8 cellular contexts compared by ENCODE assay signal in genomic region chr2:197378999-197379927, GRCh38. TPM values are rescaled to one million over a fixed set of nuclear protein-coding genes. Genes with fewer than 3 reads are reported as not detected.
DNase-seq lines count a peak whose midpoint lies in the region; ATAC-seq and TF ChIP-seq lines count a peak whose summit lies in the region.
"Not testable (repeated sequence)": the region's sequence is repeated elsewhere in the genome, so short reads cannot be mapped to it uniquely, and the experiment has no call there.

No MANE protein-coding gene starts in this region.

- DNase-seq in EH (ENCODE audit: low read depth) (peak; percentile 80), cardiac fibroblast (ENCODE audit: low read depth in 2 of 2) (peak; percentile 59 to 65), fibroblast of the aortic adventitia (ENCODE audit: low read depth) (peak; percentile 84), osteoblast (ENCODE audit: insufficient read length, low spot score, missing footprints) (peak; percentile 85)
- not testable (repeated sequence) for DNase-seq in activated T-helper 1 cell treated with anti-CD3 and anti-CD28 coated beads, Interleukin-12 subunit alpha, Interleukin-12 subunit beta, Interleukin-2, Interleukin-4 antibody, amounts not matched to agents 30 ng/mL and 10 ng/mL and 1 ng/mL, durations not matched to agents 14 hours and 24 hours and 36 hours (ENCODE audit: low spot score); mesenchymal stem cell; upper lobe of right lung

- not testable (repeated sequence) for H2BK5ac ChIP-seq in mesenchymal stem cell (ENCODE audit: low read depth, low read length, poor library complexity, severe bottlenecking)

- not testable (repeated sequence) for H3K18ac ChIP-seq in mesenchymal stem cell (ENCODE audit: low read depth in 1 of 2, low read length in 2 of 2)

- H2AK5ac ChIP-seq in mesenchymal stem cell (ENCODE audit: low read length, severe bottlenecking), result peak overlapping the region; percentile 17

- H3K9me3 Mint-ChIP-seq in activated T-helper 1 cell treated with anti-CD3 and anti-CD28 coated beads, Interleukin-12 subunit alpha, Interleukin-12 subunit beta, Interleukin-2, Interleukin-4 antibody, amounts not matched to agents 30 ng/mL and 10 ng/mL and 1 ng/mL, durations not matched to agents 14 hours and 24 hours and 36 hours, result not testable (repeated sequence)

- H3K9me2 ChIP-seq in OCI-LY1 (ENCODE audit: low read depth, low read length), result not testable (repeated sequence)

- H3K9ac ChIP-seq in OCI-LY1 (ENCODE audit: low read length), result not testable (repeated sequence)
- peak overlapping the region; percentile 1 for H3K9ac ChIP-seq in mesenchymal stem cell (ENCODE audit: low read length)

- H4K91ac ChIP-seq in mesenchymal stem cell (ENCODE audit: low read length), result peak overlapping the region; percentile 8

- H3K79me1 ChIP-seq in mesenchymal stem cell (replicated peaks; ENCODE audit: low read length, poor library complexity, severe bottlenecking), result not testable (repeated sequence)

- peaks cover 24% of the 10 kb centered on the region for H3K4me1 Mint-ChIP-seq in activated T-helper 1 cell treated with anti-CD3 and anti-CD28 coated beads, Interleukin-12 subunit alpha, Interleukin-12 subunit beta, Interleukin-2, Interleukin-4 antibody, amounts not matched to agents 30 ng/mL and 10 ng/mL and 1 ng/mL, durations not matched to agents 14 hours and 24 hours and 36 hours (ENCODE audit: low read depth)

- H2AFZ ChIP-seq in OCI-LY1 (ENCODE audit: low read length); mesenchymal stem cell (ENCODE audit: low read depth, low read length): not testable (repeated sequence)
- peak overlapping the region; percentile 91 for H2AFZ ChIP-seq in osteoblast (ENCODE audit: low read length)

- H3K36me3 ChIP-seq in OCI-LY1 (ENCODE audit: insufficient read depth, low read length); mesenchymal stem cell (ENCODE audit: control insufficient read depth in 1 of 2, insufficient read depth in 2 of 2, low read depth in 1 of 2, low read length in 2 of 2); osteoblast (ENCODE audit: insufficient read depth, low read length); upper lobe of right lung: not testable (repeated sequence)

- not testable (repeated sequence) for H2BK12ac ChIP-seq in mesenchymal stem cell (ENCODE audit: low read length in 2 of 2)

- H3F3A ChIP-seq in OCI-LY1 (ENCODE audit: insufficient read depth, low read length), result not testable (repeated sequence)

- H3K4me3 Mint-ChIP-seq in activated T-helper 1 cell treated with anti-CD3 and anti-CD28 coated beads, Interleukin-12 subunit alpha, Interleukin-12 subunit beta, Interleukin-2, Interleukin-4 antibody, amounts not matched to agents 30 ng/mL and 10 ng/mL and 1 ng/mL, durations not matched to agents 14 hours and 24 hours and 36 hours, result not testable (repeated sequence)

- TF ChIP-seq CTCF in OCI-LY1 (IDR thresholded peaks at IDR 0.05; ENCODE audit: low read length); cardiac fibroblast (IDR thresholded peaks at IDR 0.05; ENCODE audit: low read depth, low read length); osteoblast (IDR thresholded peaks at IDR 0.05; ENCODE audit: extremely low read depth, low read depth, low read length); upper lobe of right lung (IDR thresholded peaks at IDR 0.05): not testable (repeated sequence)
- peak; percentile 18 for TF ChIP-seq CTCF in fibroblast of the aortic adventitia (IDR thresholded peaks at IDR 0.05; ENCODE audit: insufficient read depth, low read length)

- H2BK15ac ChIP-seq in mesenchymal stem cell (ENCODE audit: low read depth, poor library complexity, severe bottlenecking), result not testable (repeated sequence)

- peak; percentile 14 for ATAC-seq in upper lobe of right lung

- peaks cover 15% of the 10 kb centered on the region for H3K4me1 ChIP-seq in OCI-LY1 (ENCODE audit: insufficient read depth, low read length, severe bottlenecking)
- not testable (repeated sequence) for H3K4me1 ChIP-seq in mesenchymal stem cell (ENCODE audit: control insufficient read depth, insufficient read depth, low read depth, low read length); upper lobe of right lung
- peaks cover 15% of the 10 kb centered on the region for H3K4me1 ChIP-seq in osteoblast (ENCODE audit: insufficient read depth, low read length)

- not testable (repeated sequence) for H4K8ac ChIP-seq in mesenchymal stem cell (ENCODE audit: low read length)

- intact Hi-C loops in activated T-helper 1 cell treated with anti-CD3 and anti-CD28 coated beads, Interleukin-12 subunit alpha, Interleukin-12 subunit beta, Interleukin-2, Interleukin-4 antibody, amounts not matched to agents 30 ng/mL and 10 ng/mL and 1 ng/mL, durations not matched to agents 14 hours and 24 hours and 36 hours (cut with micrococcal nuclease), result loop anchor here (1.0 to 5.0 kb wide), 7 partner anchors 50 to 367 kb away; no protein-coding TSS in a partner anchor
- intact Hi-C loops in upper lobe of right lung (cut with DNase I), result loop anchor here (10.0 kb wide), 1 partner anchor 364 kb away; no protein-coding TSS in a partner anchor

- not testable (repeated sequence) for H4K20me1 ChIP-seq in OCI-LY1 (ENCODE audit: insufficient read depth, low read length); osteoblast (ENCODE audit: insufficient read depth, low read length)

- WGBS in mesenchymal stem cell, result 94% methylated on average over 5 of the region's 8 CpGs

- not testable (repeated sequence) for H3K79me2 ChIP-seq in OCI-LY1 (ENCODE audit: insufficient read depth, low read length); osteoblast (ENCODE audit: insufficient read depth, low read length)

- not testable (repeated sequence) for H2BK120ac ChIP-seq in mesenchymal stem cell (ENCODE audit: low read depth, low read length)

- peak overlapping the region; percentile 20 for H3K4me3 ChIP-seq in OCI-LY1 (ENCODE audit: low read depth, low read length, poor library complexity, severe bottlenecking)
- H3K4me3 ChIP-seq in cardiac fibroblast (replicated peaks in 1 of 2; ENCODE audit: low read depth in 2 of 2, low read length in 2 of 2); mesenchymal stem cell (ENCODE audit: insufficient read depth in 1 of 2, low read depth in 1 of 2, low read length in 2 of 2); upper lobe of right lung: not testable (repeated sequence)
- H3K4me3 ChIP-seq in fibroblast of the aortic adventitia (ENCODE audit: low read depth, low read length), result peak overlapping the region; percentile 39
- H3K4me3 ChIP-seq in osteoblast (ENCODE audit: insufficient read depth, low read length), result peak overlapping the region; percentile 69

- peak overlapping the region; percentile 11 for H3K27ac Mint-ChIP-seq in activated T-helper 1 cell treated with anti-CD3 and anti-CD28 coated beads, Interleukin-12 subunit alpha, Interleukin-12 subunit beta, Interleukin-2, Interleukin-4 antibody, amounts not matched to agents 30 ng/mL and 10 ng/mL and 1 ng/mL, durations not matched to agents 14 hours and 24 hours and 36 hours

- H3K36me3 Mint-ChIP-seq in activated T-helper 1 cell treated with anti-CD3 and anti-CD28 coated beads, Interleukin-12 subunit alpha, Interleukin-12 subunit beta, Interleukin-2, Interleukin-4 antibody, amounts not matched to agents 30 ng/mL and 10 ng/mL and 1 ng/mL, durations not matched to agents 14 hours and 24 hours and 36 hours (ENCODE audit: low read depth), result not testable (repeated sequence)

- not testable (repeated sequence) for H3K27me3 ChIP-seq in OCI-LY1 (ENCODE audit: insufficient read depth, low read length); mesenchymal stem cell (ENCODE audit: control insufficient read depth in 1 of 2, insufficient read depth in 1 of 2, low read length in 2 of 2); osteoblast (ENCODE audit: insufficient read depth, low read length); upper lobe of right lung

- H3K9me3 ChIP-seq in OCI-LY1 (ENCODE audit: low read length); mesenchymal stem cell (ENCODE audit: control insufficient read depth, low read length); osteoblast (ENCODE audit: low read depth, low read length); upper lobe of right lung: not testable (repeated sequence)

- H3K4me2 ChIP-seq in OCI-LY1 (ENCODE audit: low read length), result peak overlapping the region; percentile 52
- not testable (repeated sequence) for H3K4me2 ChIP-seq in mesenchymal stem cell (ENCODE audit: low read length, poor library complexity, severe bottlenecking)
- peak overlapping the region; percentile 95 for H3K4me2 ChIP-seq in osteoblast (ENCODE audit: insufficient read depth, low read length)

- not testable (repeated sequence) for H3K27ac ChIP-seq in OCI-LY1 (ENCODE audit: low read depth, low read length, poor library complexity, severe bottlenecking); upper lobe of right lung
- H3K27ac ChIP-seq in mesenchymal stem cell (ENCODE audit: low read length, poor library complexity, severe bottlenecking) (peak overlapping the region; percentile 10), osteoblast (ENCODE audit: low read depth, low read length) (peak overlapping the region; percentile 41)

- H3K14ac ChIP-seq in mesenchymal stem cell (ENCODE audit: low read length in 2 of 2), result not testable (repeated sequence)

- peaks cover 10% of the 10 kb centered on the region for H3K27me3 Mint-ChIP-seq in activated T-helper 1 cell treated with anti-CD3 and anti-CD28 coated beads, Interleukin-12 subunit alpha, Interleukin-12 subunit beta, Interleukin-2, Interleukin-4 antibody, amounts not matched to agents 30 ng/mL and 10 ng/mL and 1 ng/mL, durations not matched to agents 14 hours and 24 hours and 36 hours (ENCODE audit: insufficient read depth)

- not testable (repeated sequence) for H3K4ac ChIP-seq in mesenchymal stem cell (ENCODE audit: low read depth in 1 of 2, low read length in 2 of 2)

- not testable (repeated sequence) for H3K23ac ChIP-seq in mesenchymal stem cell (ENCODE audit: low read length in 2 of 2)

RNA-seq across cellular contexts. Expression of gene SF3B1, which starts 55.6 kb away (rescaled TPM):
- total RNA-seq in activated T-helper 1 cell treated with anti-CD3 and anti-CD28 coated beads, Interleukin-12 subunit alpha, Interleukin-12 subunit beta, Interleukin-2, Interleukin-4 antibody, amounts not matched to agents 30 ng/mL and 10 ng/mL and 1 ng/mL, durations not matched to agents 14 hours and 24 hours and 36 hours, result 247 and 268 TPM in 2 replicates
- 243 and 314 TPM in 2 replicates for total RNA-seq in fibroblast of the aortic adventitia (ENCODE audit: low replicate concordance)
- 143 TPM for polyA plus RNA-seq in mesenchymal stem cell (2013, experiment 1 of 2)
- polyA plus RNA-seq in mesenchymal stem cell (2013, experiment 2 of 2), result 149 TPM
- total RNA-seq in osteoblast, result 241 and 253 TPM in 2 replicates
- 252 TPM for total RNA-seq in upper lobe of right lung
